14 cellular contexts compared by ENCODE assay signal in the genomic region with DNA sequence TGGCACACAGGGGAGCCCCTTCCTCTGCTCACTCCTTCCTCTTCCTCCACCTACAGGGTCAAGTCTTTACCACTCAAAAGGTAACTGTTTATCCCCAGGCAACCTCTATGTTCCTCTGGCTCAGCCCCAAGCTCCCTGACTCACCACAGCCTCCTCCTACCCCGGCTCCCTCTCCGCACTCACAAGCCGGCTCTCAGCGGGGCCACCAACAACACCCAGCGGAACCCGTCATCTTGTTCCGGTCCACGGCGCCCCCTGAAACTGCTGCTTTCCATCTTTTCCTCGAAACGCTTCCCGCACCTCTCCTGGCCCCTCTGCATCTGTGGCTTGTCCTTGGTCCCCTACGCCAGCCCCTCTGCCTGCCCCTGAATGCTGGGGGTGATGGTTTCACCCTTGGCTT. TPM values are rescaled to one million over a fixed set of nuclear protein-coding genes. Genes with fewer than 3 reads are reported as not detected.
DNase-seq lines count a peak whose midpoint lies in the region; ATAC-seq, FAIRE-seq and TF ChIP-seq lines count a peak whose summit lies in the region.
"Had no signal": no experiment of that assay in that cellular context is flagged by ENCODE, and none has a peak within 500 bp of the region (broad histone marks: within the 10 kb centered on the region; RNA-seq: fewer than 3 reads in every experiment).

No MANE protein-coding gene starts in this region.

- no peaks in the 10 kb centered on the region for H3K27me3 ChIP-seq in osteoblast (ENCODE audit: insufficient read depth, low read length)
- H3K27me3 ChIP-seq: ovary had no signal

- TF ChIP-seq CTCF in epithelial cell of esophagus (IDR thresholded peaks at IDR 0.05; ENCODE audit: insufficient read depth, low read depth, low read length, missing control alignments) = no peak
- no peak for TF ChIP-seq CTCF in osteoblast (IDR thresholded peaks at IDR 0.05; ENCODE audit: extremely low read depth, low read depth, low read length)
- TF ChIP-seq CTCF in GM13976 (IDR thresholded peaks at IDR 0.05; ENCODE audit: borderline replicate concordance, control extremely low read depth, extremely low read depth, insufficient read depth, missing control alignments) = no peak

- in situ Hi-C loops in ACHN (cut with HindIII; ENCODE audit: low pct_ligation_motif_present, low pct_unique_long_range_greater_than_20kb, low sequenced_read_pairs) (no loop called here), GM13976 (cut with MboI; ENCODE audit: low sequenced_read_pairs, unreplicated experiment) (no loop called here)

- peaks cover 9% of the 10 kb centered on the region for H3K79me2 ChIP-seq in osteoblast (ENCODE audit: insufficient read depth, low read length)

- DNase-seq in ACHN (peak; percentile 81), RCC 7860 (ENCODE audit: low spot score) (peak; percentile 54), epithelial cell of esophagus (ENCODE audit: low read depth) (peak; percentile 83), osteoblast (ENCODE audit: insufficient read length, low spot score, missing footprints) (peak; percentile 82), GM13976 (ENCODE audit: low spot score) (no peak)
- DNase-seq: activated effector memory CD4-positive, alpha-beta T cell treated with anti-CD3 and anti-CD28 coated beads, Interleukin-2, amount 50 U/mL, for 16 hours; CD8-positive, alpha-beta T cell; NCI-H187 treated with DMSO at 0.1 percent for 48 hours; NCI-H524; ovary had no signal

- peak; percentile 36 for FAIRE-seq in RCC 7860 (lab: Jason Lieb, UNC)

- no peak overlapping the region for H3K4me3 ChIP-seq in epithelial cell of esophagus (ENCODE audit: low read length)
- no peak overlapping the region for H3K4me3 ChIP-seq in osteoblast (ENCODE audit: insufficient read depth, low read length)
- H3K4me3 ChIP-seq: ovary, PC-9 had no signal

- no peak for ATAC-seq in HG03025 (IDR thresholded peaks at IDR 0.05; ENCODE audit: low FRiP score, unreplicated experiment)
- ATAC-seq in GM18870 (IDR thresholded peaks at IDR 0.05; ENCODE audit: unreplicated experiment) = no peak
- no peak for ATAC-seq in HG03378 (IDR thresholded peaks at IDR 0.05; ENCODE audit: unreplicated experiment)
- ATAC-seq: CD8-positive, alpha-beta T cell had no signal

- no peaks in the 10 kb centered on the region for H3K9me3 ChIP-seq in osteoblast (ENCODE audit: low read depth, low read length)
- H3K9me3 ChIP-seq: ovary had no signal

- no peaks in the 10 kb centered on the region for H3K4me1 ChIP-seq in osteoblast (ENCODE audit: insufficient read depth, low read length)

- H3K4me2 ChIP-seq in osteoblast (ENCODE audit: insufficient read depth, low read length) = no peak overlapping the region
- H3K4me2 ChIP-seq: PC-9 had no signal

- H3K36me3 ChIP-seq in osteoblast (ENCODE audit: insufficient read depth, low read length) = no peaks in the 10 kb centered on the region
- H3K36me3 ChIP-seq: ovary had no signal

- peaks cover 22% of the 10 kb centered on the region for H4K20me1 ChIP-seq in osteoblast (ENCODE audit: insufficient read depth, low read length)

- no peak overlapping the region for H2AFZ ChIP-seq in osteoblast (ENCODE audit: low read length)
- H2AFZ ChIP-seq: PC-9 had no signal

- no peak overlapping the region for H3K27ac ChIP-seq in osteoblast (ENCODE audit: low read depth, low read length)
- H3K27ac ChIP-seq: ovary, PC-9 had no signal

RNA-seq across cellular contexts. Expression of a gene that starts 58.4 kb away (rescaled TPM):
- total RNA-seq in osteoblast = 60.7 and 68.8 TPM in 2 replicates
